In the genomic region with DNA sequence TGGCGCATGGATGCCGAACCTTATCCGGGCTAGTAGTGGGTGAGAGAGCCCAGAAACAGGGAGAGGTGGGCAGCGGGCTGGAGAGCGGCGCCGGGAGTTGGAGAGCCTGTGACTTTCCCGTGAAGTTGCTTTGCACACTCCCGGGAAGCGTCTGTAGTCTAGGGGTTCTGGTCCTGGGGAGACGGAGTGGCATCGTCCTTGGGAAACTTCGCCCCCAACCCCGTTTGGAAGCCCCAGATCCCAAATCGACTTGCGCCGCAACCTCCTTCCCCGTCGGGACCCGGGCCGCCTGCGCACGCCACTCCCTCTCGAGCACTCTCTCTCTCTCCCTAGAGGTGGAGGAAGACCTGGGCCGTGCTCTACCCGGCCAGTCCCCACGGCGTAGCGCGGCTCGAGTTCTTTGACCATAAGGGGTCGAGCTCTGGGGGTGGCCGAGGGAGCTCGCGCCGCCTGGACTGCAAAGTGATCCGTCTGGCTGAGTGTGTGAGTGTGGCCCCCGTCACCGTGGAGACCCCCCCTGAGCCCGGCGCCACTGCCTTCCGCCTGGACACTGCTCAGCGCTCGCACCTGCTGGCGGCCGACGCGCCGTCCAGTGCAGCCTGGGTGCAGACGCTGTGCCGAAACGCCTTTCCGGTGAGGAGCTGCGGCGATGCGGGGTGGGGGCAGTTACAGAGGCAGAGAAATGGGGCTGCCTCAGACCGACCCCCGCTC, we compare ENCODE assay signal across 1 cellular context.
A peak's percentile ranks its signal among the peaks of the same experiment; 100 is the strongest.
TF ChIP-seq lines count a peak whose summit lies in the region.

No MANE protein-coding gene starts in this region.

TF ChIP-seq in K562, 482 proteins besides CTCF, POLR2A, EP300 and RAD21 (continued from another document and continues in another):
- TF ChIP-seq, protein P1, sequence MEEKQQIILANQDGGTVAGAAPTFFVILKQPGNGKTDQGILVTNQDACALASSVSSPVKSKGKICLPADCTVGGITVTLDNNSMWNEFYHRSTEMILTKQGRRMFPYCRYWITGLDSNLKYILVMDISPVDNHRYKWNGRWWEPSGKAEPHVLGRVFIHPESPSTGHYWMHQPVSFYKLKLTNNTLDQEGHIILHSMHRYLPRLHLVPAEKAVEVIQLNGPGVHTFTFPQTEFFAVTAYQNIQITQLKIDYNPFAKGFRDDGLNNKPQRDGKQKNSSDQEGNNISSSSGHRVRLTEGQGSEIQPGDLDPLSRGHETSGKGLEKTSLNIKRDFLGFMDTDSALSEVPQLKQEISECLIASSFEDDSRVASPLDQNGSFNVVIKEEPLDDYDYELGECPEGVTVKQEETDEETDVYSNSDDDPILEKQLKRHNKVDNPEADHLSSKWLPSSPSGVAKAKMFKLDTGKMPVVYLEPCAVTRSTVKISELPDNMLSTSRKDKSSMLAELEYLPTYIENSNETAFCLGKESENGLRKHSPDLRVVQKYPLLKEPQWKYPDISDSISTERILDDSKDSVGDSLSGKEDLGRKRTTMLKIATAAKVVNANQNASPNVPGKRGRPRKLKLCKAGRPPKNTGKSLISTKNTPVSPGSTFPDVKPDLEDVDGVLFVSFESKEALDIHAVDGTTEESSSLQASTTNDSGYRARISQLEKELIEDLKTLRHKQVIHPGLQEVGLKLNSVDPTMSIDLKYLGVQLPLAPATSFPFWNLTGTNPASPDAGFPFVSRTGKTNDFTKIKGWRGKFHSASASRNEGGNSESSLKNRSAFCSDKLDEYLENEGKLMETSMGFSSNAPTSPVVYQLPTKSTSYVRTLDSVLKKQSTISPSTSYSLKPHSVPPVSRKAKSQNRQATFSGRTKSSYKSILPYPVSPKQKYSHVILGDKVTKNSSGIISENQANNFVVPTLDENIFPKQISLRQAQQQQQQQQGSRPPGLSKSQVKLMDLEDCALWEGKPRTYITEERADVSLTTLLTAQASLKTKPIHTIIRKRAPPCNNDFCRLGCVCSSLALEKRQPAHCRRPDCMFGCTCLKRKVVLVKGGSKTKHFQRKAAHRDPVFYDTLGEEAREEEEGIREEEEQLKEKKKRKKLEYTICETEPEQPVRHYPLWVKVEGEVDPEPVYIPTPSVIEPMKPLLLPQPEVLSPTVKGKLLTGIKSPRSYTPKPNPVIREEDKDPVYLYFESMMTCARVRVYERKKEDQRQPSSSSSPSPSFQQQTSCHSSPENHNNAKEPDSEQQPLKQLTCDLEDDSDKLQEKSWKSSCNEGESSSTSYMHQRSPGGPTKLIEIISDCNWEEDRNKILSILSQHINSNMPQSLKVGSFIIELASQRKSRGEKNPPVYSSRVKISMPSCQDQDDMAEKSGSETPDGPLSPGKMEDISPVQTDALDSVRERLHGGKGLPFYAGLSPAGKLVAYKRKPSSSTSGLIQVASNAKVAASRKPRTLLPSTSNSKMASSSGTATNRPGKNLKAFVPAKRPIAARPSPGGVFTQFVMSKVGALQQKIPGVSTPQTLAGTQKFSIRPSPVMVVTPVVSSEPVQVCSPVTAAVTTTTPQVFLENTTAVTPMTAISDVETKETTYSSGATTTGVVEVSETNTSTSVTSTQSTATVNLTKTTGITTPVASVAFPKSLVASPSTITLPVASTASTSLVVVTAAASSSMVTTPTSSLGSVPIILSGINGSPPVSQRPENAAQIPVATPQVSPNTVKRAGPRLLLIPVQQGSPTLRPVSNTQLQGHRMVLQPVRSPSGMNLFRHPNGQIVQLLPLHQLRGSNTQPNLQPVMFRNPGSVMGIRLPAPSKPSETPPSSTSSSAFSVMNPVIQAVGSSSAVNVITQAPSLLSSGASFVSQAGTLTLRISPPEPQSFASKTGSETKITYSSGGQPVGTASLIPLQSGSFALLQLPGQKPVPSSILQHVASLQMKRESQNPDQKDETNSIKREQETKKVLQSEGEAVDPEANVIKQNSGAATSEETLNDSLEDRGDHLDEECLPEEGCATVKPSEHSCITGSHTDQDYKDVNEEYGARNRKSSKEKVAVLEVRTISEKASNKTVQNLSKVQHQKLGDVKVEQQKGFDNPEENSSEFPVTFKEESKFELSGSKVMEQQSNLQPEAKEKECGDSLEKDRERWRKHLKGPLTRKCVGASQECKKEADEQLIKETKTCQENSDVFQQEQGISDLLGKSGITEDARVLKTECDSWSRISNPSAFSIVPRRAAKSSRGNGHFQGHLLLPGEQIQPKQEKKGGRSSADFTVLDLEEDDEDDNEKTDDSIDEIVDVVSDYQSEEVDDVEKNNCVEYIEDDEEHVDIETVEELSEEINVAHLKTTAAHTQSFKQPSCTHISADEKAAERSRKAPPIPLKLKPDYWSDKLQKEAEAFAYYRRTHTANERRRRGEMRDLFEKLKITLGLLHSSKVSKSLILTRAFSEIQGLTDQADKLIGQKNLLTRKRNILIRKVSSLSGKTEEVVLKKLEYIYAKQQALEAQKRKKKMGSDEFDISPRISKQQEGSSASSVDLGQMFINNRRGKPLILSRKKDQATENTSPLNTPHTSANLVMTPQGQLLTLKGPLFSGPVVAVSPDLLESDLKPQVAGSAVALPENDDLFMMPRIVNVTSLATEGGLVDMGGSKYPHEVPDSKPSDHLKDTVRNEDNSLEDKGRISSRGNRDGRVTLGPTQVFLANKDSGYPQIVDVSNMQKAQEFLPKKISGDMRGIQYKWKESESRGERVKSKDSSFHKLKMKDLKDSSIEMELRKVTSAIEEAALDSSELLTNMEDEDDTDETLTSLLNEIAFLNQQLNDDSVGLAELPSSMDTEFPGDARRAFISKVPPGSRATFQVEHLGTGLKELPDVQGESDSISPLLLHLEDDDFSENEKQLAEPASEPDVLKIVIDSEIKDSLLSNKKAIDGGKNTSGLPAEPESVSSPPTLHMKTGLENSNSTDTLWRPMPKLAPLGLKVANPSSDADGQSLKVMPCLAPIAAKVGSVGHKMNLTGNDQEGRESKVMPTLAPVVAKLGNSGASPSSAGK (IDR thresholded peaks at IDR 0.05) = peak; percentile 55
- TF ChIP-seq PHF8 (IDR thresholded peaks at IDR 0.05; ENCODE audit: borderline replicate concordance, low read length) = peak; percentile 68; the same call in 1 of the 2 replicates
- TF ChIP-seq PKNOX1 (IDR thresholded peaks at IDR 0.05) = peak; percentile 18; the same call in 1 of the 2 replicates
- TF ChIP-seq PHF20 (IDR thresholded peaks at IDR 0.05; ENCODE audit: partially characterized antibody) = peak; percentile 57
- TF ChIP-seq PML (IDR thresholded peaks at IDR 0.05; ENCODE audit: low read length) = no peak
- TF ChIP-seq RBFOX2 (IDR thresholded peaks at IDR 0.05; ENCODE audit: low read depth, low read length) = peak; percentile 63
- TF ChIP-seq, protein P2, sequence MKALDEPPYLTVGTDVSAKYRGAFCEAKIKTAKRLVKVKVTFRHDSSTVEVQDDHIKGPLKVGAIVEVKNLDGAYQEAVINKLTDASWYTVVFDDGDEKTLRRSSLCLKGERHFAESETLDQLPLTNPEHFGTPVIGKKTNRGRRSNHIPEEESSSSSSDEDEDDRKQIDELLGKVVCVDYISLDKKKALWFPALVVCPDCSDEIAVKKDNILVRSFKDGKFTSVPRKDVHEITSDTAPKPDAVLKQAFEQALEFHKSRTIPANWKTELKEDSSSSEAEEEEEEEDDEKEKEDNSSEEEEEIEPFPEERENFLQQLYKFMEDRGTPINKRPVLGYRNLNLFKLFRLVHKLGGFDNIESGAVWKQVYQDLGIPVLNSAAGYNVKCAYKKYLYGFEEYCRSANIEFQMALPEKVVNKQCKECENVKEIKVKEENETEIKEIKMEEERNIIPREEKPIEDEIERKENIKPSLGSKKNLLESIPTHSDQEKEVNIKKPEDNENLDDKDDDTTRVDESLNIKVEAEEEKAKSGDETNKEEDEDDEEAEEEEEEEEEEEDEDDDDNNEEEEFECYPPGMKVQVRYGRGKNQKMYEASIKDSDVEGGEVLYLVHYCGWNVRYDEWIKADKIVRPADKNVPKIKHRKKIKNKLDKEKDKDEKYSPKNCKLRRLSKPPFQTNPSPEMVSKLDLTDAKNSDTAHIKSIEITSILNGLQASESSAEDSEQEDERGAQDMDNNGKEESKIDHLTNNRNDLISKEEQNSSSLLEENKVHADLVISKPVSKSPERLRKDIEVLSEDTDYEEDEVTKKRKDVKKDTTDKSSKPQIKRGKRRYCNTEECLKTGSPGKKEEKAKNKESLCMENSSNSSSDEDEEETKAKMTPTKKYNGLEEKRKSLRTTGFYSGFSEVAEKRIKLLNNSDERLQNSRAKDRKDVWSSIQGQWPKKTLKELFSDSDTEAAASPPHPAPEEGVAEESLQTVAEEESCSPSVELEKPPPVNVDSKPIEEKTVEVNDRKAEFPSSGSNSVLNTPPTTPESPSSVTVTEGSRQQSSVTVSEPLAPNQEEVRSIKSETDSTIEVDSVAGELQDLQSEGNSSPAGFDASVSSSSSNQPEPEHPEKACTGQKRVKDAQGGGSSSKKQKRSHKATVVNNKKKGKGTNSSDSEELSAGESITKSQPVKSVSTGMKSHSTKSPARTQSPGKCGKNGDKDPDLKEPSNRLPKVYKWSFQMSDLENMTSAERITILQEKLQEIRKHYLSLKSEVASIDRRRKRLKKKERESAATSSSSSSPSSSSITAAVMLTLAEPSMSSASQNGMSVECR (CRISPR knock-in tag; IDR thresholded peaks at IDR 0.05) = peak; percentile 64
- TF ChIP-seq E2F6 (IDR thresholded peaks at IDR 0.05; ENCODE audit: borderline replicate concordance in 1 of 2, extremely low read depth in 1 of 2, insufficient read depth in 1 of 2, insufficient read length in 1 of 2, low read depth in 1 of 2, low read length in 1 of 2, poor library complexity in 1 of 2, severe bottlenecking in 1 of 2) = peak in 1 of 2 experiments; percentile 21
- TF ChIP-seq ZNF584 (CRISPR knock-in tag; IDR thresholded peaks at IDR 0.05; ENCODE audit: low read depth) = no peak
- 0 out of 2 replicates have a peak, but pooled peaks have one; percentile 12 for TF ChIP-seq ZNF766 (CRISPR knock-in tag; conservative IDR thresholded peaks at IDR 0.05)
- TF ChIP-seq HDAC1 (IDR thresholded peaks at IDR 0.05) = 0 out of 4 replicates have a peak, but pooled peaks of 1 of the 2 experiments have one; percentile 43
- peak; percentile 57 for TF ChIP-seq HNRNPLL (IDR thresholded peaks at IDR 0.05; ENCODE audit: low read depth, low read length, poor library complexity, severe bottlenecking)
- no peak for TF ChIP-seq XRCC5 (IDR thresholded peaks at IDR 0.05; ENCODE audit: low read depth, low read length)
- TF ChIP-seq NR3C1 (CRISPR knock-in tag; IDR thresholded peaks at IDR 0.05) = 0 out of 2 replicates have a peak, but pooled peaks have one; percentile 50
- TF ChIP-seq ARID1B (IDR thresholded peaks at IDR 0.05) = 0 out of 2 replicates have a peak, but pooled peaks have one; percentile 8
- TF ChIP-seq AFF4 (CRISPR knock-in tag; IDR thresholded peaks at IDR 0.05) = no peak; the same call in 1 of the 2 replicates
- TF ChIP-seq SMAD4 (CRISPR knock-in tag; conservative IDR thresholded peaks at IDR 0.05) = peak; percentile 66
- TF ChIP-seq POLR2AphosphoS5 (IDR thresholded peaks at IDR 0.05; ENCODE audit: control insufficient read depth, insufficient read depth, low read depth, low read length) = 0 out of 2 replicates have a peak, but pooled peaks have one; percentile 8
- 0 out of 2 replicates have a peak, but pooled peaks have one; percentile 13 for TF ChIP-seq DPF2 (IDR thresholded peaks at IDR 0.05)
- TF ChIP-seq SIN3B (IDR thresholded peaks at IDR 0.05; ENCODE audit: low read depth) = peak; percentile 21; the same call in 1 of the 2 replicates
- 0 out of 2 replicates have a peak, but pooled peaks have one; percentile 49 for TF ChIP-seq NFRKB (IDR thresholded peaks at IDR 0.05; ENCODE audit: low read depth)
- TF ChIP-seq NCOA6 (IDR thresholded peaks at IDR 0.05) = peak; percentile 14
- TF ChIP-seq L3MBTL2 (IDR thresholded peaks at IDR 0.05) = peak; percentile 73
- TF ChIP-seq MNT (conservative IDR thresholded peaks at IDR 0.05) = peak in 1 of 2 experiments; percentile 12; a peak in 3 of 4 replicates
- TF ChIP-seq CXXC5 (CRISPR knock-in tag; IDR thresholded peaks at IDR 0.05) = peak; percentile 65; the same call in 1 of the 2 replicates
- TF ChIP-seq PHF21A (IDR thresholded peaks at IDR 0.05; ENCODE audit: borderline replicate concordance, low read depth) = no peak
